18 cellular contexts compared by ENCODE assay signal in genomic region chr2:15893689-15894325, GRCh38. TPM values are rescaled to one million over a fixed set of nuclear protein-coding genes. Genes with fewer than 3 reads are reported as not detected.
"Had no signal": no experiment of that assay in that cellular context is flagged by ENCODE, and none has a peak within 500 bp of the region (broad histone marks: within the 10 kb centered on the region; RNA-seq: fewer than 3 reads in every experiment).

No MANE protein-coding gene starts in this region.

- H3K36me3 Mint-ChIP-seq: memory B cell, natural killer cell, T-cell had no signal

- H3K9me3 ChIP-seq: testis had no signal

- H3K4me1 Mint-ChIP-seq: memory B cell, natural killer cell, T-cell had no signal

- H3K27ac ChIP-seq: cardiac muscle cell, hepatocyte, left ventricle myocardium inferior, psoas muscle, sigmoid colon, spleen, stomach, testis had no signal

- H3K4me1 ChIP-seq: left ventricle myocardium inferior, psoas muscle, spleen, stomach, testis had no signal

- H3K4me3 ChIP-seq: cardiac muscle cell, hepatocyte, left ventricle myocardium inferior, psoas muscle, sigmoid colon, spleen, stomach, testis had no signal

- H3K27me3 ChIP-seq: cardiac muscle cell, hepatocyte, sigmoid colon, spleen, stomach, testis had no signal

- DNase-seq: activated CD4-positive, CD25-positive, alpha-beta regulatory T cell treated with anti-CD3 and anti-CD28 coated beads, Interleukin-2, amount 50 U/mL, for 72 hours; activated naive CD4-positive, alpha-beta T cell treated with anti-CD3 and anti-CD28 coated beads, Interleukin-2, amount 50 U/mL, for 16 hours; endodermal cell; islet precursor cell; left ventricle myocardium inferior; natural killer cell; occipital lobe; psoas muscle; sigmoid colon; spleen; stomach; T-cell; T1000; testis had no signal

- H3K36me3 ChIP-seq: cardiac muscle cell, left ventricle myocardium inferior, sigmoid colon, spleen, stomach had no signal

- H3K27ac Mint-ChIP-seq: activated T-helper 2 cell treated with anti-CD3 and anti-CD28 coated beads, Interferon-gamma antibody, Interleukin-2, Interleukin-4, amounts not matched to agents 10 μg/mL and 5 μg/mL and 100 μg/mL, durations not matched to agents 14 hours and 24 hours and 36 hours; endodermal cell; memory B cell; natural killer cell; T-cell had no signal

- H3K4me3 Mint-ChIP-seq: endodermal cell, memory B cell, natural killer cell, T-cell had no signal

RNA-seq across cellular contexts. Expression of gene MYCN, which starts 46.5 kb away (rescaled TPM):
- total RNA-seq: activated T-helper 2 cell treated with anti-CD3 and anti-CD28 coated beads, Interferon-gamma antibody, Interleukin-2, Interleukin-4, amounts not matched to agents 10 μg/mL and 5 μg/mL and 100 μg/mL, durations not matched to agents 14 hours and 24 hours and 36 hours had no signal
